ENCODE assay signal across 10 cellular contexts in genomic region chrX:47078129-47079043, GRCh38. TPM values are rescaled to one million over a fixed set of nuclear protein-coding genes. Genes with fewer than 3 reads are reported as not detected.
DNase-seq lines count a peak whose midpoint lies in the region; ATAC-seq and TF ChIP-seq lines count a peak whose summit lies in the region.
"Had no signal": no experiment of that assay in that cellular context is flagged by ENCODE, and none has a peak within 500 bp of the region (broad histone marks: within the 10 kb centered on the region; RNA-seq: fewer than 3 reads in every experiment).

Gene RGN (plus strand): TSS chrX:47078443. CDS start chrX:47081145, 2,702 bp downstream.

- H3K27me3 ChIP-seq in HUES6 (ENCODE audit: control insufficient read depth, insufficient read depth, low read length) (no peaks in the 10 kb centered on the region), smooth muscle cell (ENCODE audit: low read depth) (no peaks in the 10 kb centered on the region)
- no peaks in the 10 kb centered on the region for H3K27me3 ChIP-seq in naive thymus-derived CD4-positive, alpha-beta T cell (ENCODE audit: control insufficient read depth in 2 of 2, insufficient read depth in 2 of 2, low read length in 2 of 2)

- H3K4me3 Mint-ChIP-seq in naive thymus-derived CD4-positive, alpha-beta T cell = no peak within 1 kb of the TSS
- H3K4me3 Mint-ChIP-seq: activated naive CD8-positive, alpha-beta T cell had no signal

- DNase-seq in epithelial cell of proximal tubule (ENCODE audit: low read depth) (no peak), left lobe of liver (ENCODE audit: low spot score) (peak; percentile 83), smooth muscle cell (lab: John Stamatoyannopoulos, UW; ENCODE audit: unreplicated experiment) (no peak), NCI-H128 (lab: John Stamatoyannopoulos, UW; ENCODE audit: unreplicated experiment) (no peak)
- no peak for DNase-seq in naive thymus-derived CD4-positive, alpha-beta T cell

- peaks cover 0 to under 1% (median 0%) of the 10 kb centered on the region in 11 donors for H3K9me3 Mint-ChIP-seq in naive thymus-derived CD4-positive, alpha-beta T cell

- H3K27ac ChIP-seq in HUES6 (ENCODE audit: low read depth, low read length) (no peak within 1 kb of the TSS), smooth muscle cell (ENCODE audit: low read depth) (no peak within 1 kb of the TSS)
- H3K27ac ChIP-seq in naive thymus-derived CD4-positive, alpha-beta T cell (ENCODE audit: low read depth, low read length) = no peak within 1 kb of the TSS

- H3K9ac ChIP-seq in HUES6 (ENCODE audit: low read length) = no peak within 1 kb of the TSS
- H3K9ac ChIP-seq in smooth muscle cell (ENCODE audit: low read depth) = no peak within 1 kb of the TSS

- H3K9me3 ChIP-seq in HUES6 (ENCODE audit: control insufficient read depth, insufficient read depth, low read depth, low read length) (no peaks in the 10 kb centered on the region; the same call in 1 of the 2 replicates), smooth muscle cell (replicated peaks; ENCODE audit: low read depth) (no peaks in the 10 kb centered on the region)
- H3K9me3 ChIP-seq in naive thymus-derived CD4-positive, alpha-beta T cell (ENCODE audit: control insufficient read depth in 2 of 3, low read length in 3 of 3) = no peaks in the 10 kb centered on the region

- POLR2A ChIA-PET in naive thymus-derived CD4-positive, alpha-beta T cell (lab: Charles Lee) = no interaction called here

- CTCF ChIA-PET in naive thymus-derived CD4-positive, alpha-beta T cell (lab: Charles Lee) = no interaction called here

- H3K4me1 Mint-ChIP-seq in naive thymus-derived CD4-positive, alpha-beta T cell = no peaks in the 10 kb centered on the region

- peak; percentile 75 for ATAC-seq in left lobe of liver
- ATAC-seq in GM18873 (IDR thresholded peaks at IDR 0.05; ENCODE audit: low FRiP score, unreplicated experiment) = no peak
- ATAC-seq in esophagus mucosa = no peak
- ATAC-seq in naive thymus-derived CD4-positive, alpha-beta T cell = no peak

- H3K4me2 ChIP-seq in smooth muscle cell = peak within 1 kb of the TSS; percentile 79

- H3K4me3 ChIP-seq in HUES6 (ENCODE audit: low read depth, low read length) (peak within 1 kb of the TSS; percentile 50), epithelial cell of proximal tubule (ENCODE audit: low read depth, low read length) (peak within 1 kb of the TSS; percentile 54), smooth muscle cell (peak within 1 kb of the TSS; percentile 40)
- no peak within 1 kb of the TSS for H3K4me3 ChIP-seq in naive thymus-derived CD4-positive, alpha-beta T cell (ENCODE audit: low read length)

- H3K79me2 ChIP-seq in smooth muscle cell (ENCODE audit: low read depth) = no peaks in the 10 kb centered on the region

- TF ChIP-seq CTCF in epithelial cell of proximal tubule (conservative IDR thresholded peaks at IDR 0.05; ENCODE audit: low read depth, low read length) = no peak
- TF ChIP-seq CTCF in smooth muscle cell (IDR thresholded peaks at IDR 0.05; ENCODE audit: borderline replicate concordance, insufficient read depth, poor library complexity, severe bottlenecking) = no peak

- no peaks in the 10 kb centered on the region for H3K36me3 Mint-ChIP-seq in naive thymus-derived CD4-positive, alpha-beta T cell
- H3K36me3 Mint-ChIP-seq: activated naive CD8-positive, alpha-beta T cell had no signal

- H3K36me3 ChIP-seq in HUES6 (ENCODE audit: control insufficient read depth, insufficient read depth, low read length) (no peaks in the 10 kb centered on the region), smooth muscle cell (ENCODE audit: low read depth) (no peaks in the 10 kb centered on the region)
- H3K36me3 ChIP-seq in naive thymus-derived CD4-positive, alpha-beta T cell (ENCODE audit: control insufficient read depth in 2 of 3, insufficient read depth in 3 of 3, low read length in 3 of 3) = no peaks in the 10 kb centered on the region

- peaks cover 0 to 2% (median 0%) of the 10 kb centered on the region in 5 donors for H3K27me3 Mint-ChIP-seq in naive thymus-derived CD4-positive, alpha-beta T cell
- H3K27me3 Mint-ChIP-seq: activated naive CD8-positive, alpha-beta T cell had no signal

- H3K4me1 ChIP-seq in HUES6 (ENCODE audit: control insufficient read depth, insufficient read depth, low read length) (no peaks in the 10 kb centered on the region; the same call in 1 of the 2 replicates), smooth muscle cell (ENCODE audit: low read depth) (no peaks in the 10 kb centered on the region)
- H3K4me1 ChIP-seq in naive thymus-derived CD4-positive, alpha-beta T cell (ENCODE audit: control insufficient read depth in 2 of 2, insufficient read depth in 2 of 2, low read length in 2 of 2) = no peaks in the 10 kb centered on the region

- intact Hi-C loops in naive thymus-derived CD4-positive, alpha-beta T cell (cut with micrococcal nuclease) = no loop called here

- WGBS in smooth muscle cell (ENCODE audit: low lambda C conversion rate) = 60% methylated on average over 45 of the region's 59 CpGs

- no peaks in the 10 kb centered on the region for H4K20me1 ChIP-seq in smooth muscle cell (ENCODE audit: low read depth)

- H2AFZ ChIP-seq in smooth muscle cell (ENCODE audit: low read depth) = peak within 1 kb of the TSS; percentile 58

- H3K27ac Mint-ChIP-seq in naive thymus-derived CD4-positive, alpha-beta T cell = no peak within 1 kb of the TSS
- H3K27ac Mint-ChIP-seq: activated naive CD8-positive, alpha-beta T cell had no signal

- no peaks in the 10 kb centered on the region for H3F3A ChIP-seq in smooth muscle cell (ENCODE audit: low read depth)

RNA-seq across cellular contexts. Expression of gene RGN, which starts in this region (rescaled TPM):
- 0.80 and 2.9 TPM in 2 replicates for total RNA-seq in epithelial cell of proximal tubule
- total RNA-seq in left lobe of liver = 188 TPM
- total RNA-seq in smooth muscle cell = 1.1 and 2.5 TPM in 2 replicates
- 0.96 and 3.6 TPM in 2 replicates for polyA plus RNA-seq in smooth muscle cell
- 0.20 TPM for total RNA-seq in esophagus mucosa
- not detected for total RNA-seq in naive thymus-derived CD4-positive, alpha-beta T cell
- not detected for polyA plus RNA-seq in naive thymus-derived CD4-positive, alpha-beta T cell
- total RNA-seq: Daoy had no signal

Comparison
In these comparisons a context has a peak if more than half of its experiments do, and no peak if none do; other contexts are left out.
1. RNA of gene RGN (total RNA-seq): 188 TPM in left lobe of liver (single experiment); 0.80 to 2.9 TPM in epithelial cell of proximal tubule, 1.1 to 2.5 TPM in smooth muscle cell, 0.20 TPM in esophagus mucosa (single experiment) and not detected in naive thymus-derived CD4-positive, alpha-beta T cell; every median in the first group is over 10 times any median in the second.